Comparison of ENCODE assay signal across 10 cellular contexts in the genomic region with DNA sequence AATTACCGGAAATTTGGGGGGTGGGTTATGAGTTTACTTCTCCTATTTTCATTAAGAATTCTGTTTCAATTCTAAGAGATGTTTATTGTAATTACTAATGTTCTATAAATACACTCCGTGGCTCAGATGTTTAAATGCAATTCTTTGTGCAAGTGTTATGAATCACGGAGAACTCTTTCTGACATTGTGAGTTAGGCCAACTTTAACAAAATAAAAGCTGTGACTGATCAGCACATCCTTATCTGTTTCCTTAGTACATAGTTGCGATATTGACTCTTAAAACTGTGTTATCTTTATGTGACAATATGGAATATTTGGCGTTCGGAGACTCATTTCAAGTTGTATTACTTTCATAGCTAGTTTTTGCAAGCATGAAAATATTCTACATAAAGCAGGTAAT. TPM values are rescaled to one million over a fixed set of nuclear protein-coding genes. Genes with fewer than 3 reads are reported as not detected.
DNase-seq lines count a peak whose midpoint lies in the region; ATAC-seq and TF ChIP-seq lines count a peak whose summit lies in the region.
"Had no signal": no experiment of that assay in that cellular context is flagged by ENCODE, and none has a peak within 500 bp of the region (broad histone marks: within the 10 kb centered on the region; RNA-seq: fewer than 3 reads in every experiment).

No MANE protein-coding gene starts in this region.

- H3K4me1 ChIP-seq in cardiac muscle cell (ENCODE audit: low read depth) (peaks cover 18% of the 10 kb centered on the region), uterus (no peaks in the 10 kb centered on the region)

- intact Hi-C loops in cardiac septum (cut with DNase I) (no loop called here), uterus (cut with DNase I; ENCODE audit: low total_unique reads) (no loop called here)

- H3K36me3 ChIP-seq in cardiac muscle cell (no peaks in the 10 kb centered on the region), uterus (no peaks in the 10 kb centered on the region)

- no peak for TF ChIP-seq POLR2A in uterus (IDR thresholded peaks at IDR 0.05)

- H3K27me3 ChIP-seq in cardiac muscle cell: no peaks in the 10 kb centered on the region
- no peaks in the 10 kb centered on the region for H3K27me3 ChIP-seq in uterus

- H3K9me3 ChIP-seq in cardiac muscle cell (ENCODE audit: low read depth) (no peaks in the 10 kb centered on the region), uterus (no peaks in the 10 kb centered on the region)

- ATAC-seq in GM21723 (IDR thresholded peaks at IDR 0.05; ENCODE audit: unreplicated experiment) (no peak), HG02798 (IDR thresholded peaks at IDR 0.05; ENCODE audit: poor library complexity, unreplicated experiment) (no peak)
- ATAC-seq: activated CD8-positive, alpha-beta T cell treated with anti-CD3 and anti-CD28 coated beads for 36 hours had no signal

- H3K4me3 ChIP-seq in cardiac muscle cell: peak overlapping the region; percentile 62
- peak overlapping the region; percentile 57 for H3K4me3 ChIP-seq in epithelial cell of proximal tubule (ENCODE audit: low read depth, low read length)
- peak overlapping the region; percentile 26 to 29 for H3K4me3 ChIP-seq in uterus

- DNase-seq in cardiac muscle cell (ENCODE audit: low read depth in 1 of 2, low spot score in 1 of 2) (peak; percentile 8 to 16), cardiac septum (ENCODE audit: low spot score) (no peak), epithelial cell of proximal tubule (ENCODE audit: low read depth) (no peak), myocyte (ENCODE audit: low read depth) (peak; percentile 22), uterus (no peak)
- DNase-seq in stimulated activated naive CD4-positive, alpha-beta T cell treated with Interleukin-2 at 50 U/mL for 16 hours (lab: John Stamatoyannopoulos, UW): no peak
- DNase-seq: activated CD8-positive, alpha-beta T cell treated with anti-CD3 and anti-CD28 coated beads for 36 hours; DMS79 had no signal

- TF ChIP-seq CTCF in cardiac muscle cell (IDR thresholded peaks at IDR 0.05; ENCODE audit: low read depth, low read length) (no peak), epithelial cell of proximal tubule (conservative IDR thresholded peaks at IDR 0.05; ENCODE audit: low read depth, low read length) (no peak), uterus (IDR thresholded peaks at IDR 0.05) (no peak)

- peak overlapping the region; percentile 91 for H3K27ac ChIP-seq in cardiac muscle cell
- H3K27ac ChIP-seq in uterus: peak overlapping the region; percentile 69 to 77

RNA-seq across cellular contexts. Expression of gene KLHL4, which starts 0.9 kb away (rescaled TPM):
- 32.6 TPM in 2 replicates for total RNA-seq in cardiac muscle cell
- polyA plus RNA-seq in cardiac muscle cell: 27.5 and 33.3 TPM in 2 replicates
- 2.0 TPM for total RNA-seq in cardiac septum
- total RNA-seq in epithelial cell of proximal tubule: 0.51 and 0.58 TPM in 2 replicates
- total RNA-seq in myocyte: 13.0 and 22.0 TPM in 2 replicates
- polyA plus RNA-seq in myocyte (2012): 7.3 TPM
- total RNA-seq in uterus: 10 to 100 TPM in 1 of 4 donors, 1 to 10 TPM in 3; 1.5 to 32.7 (median 7.0) TPM
- total RNA-seq: activated CD8-positive, alpha-beta T cell treated with anti-CD3 and anti-CD28 coated beads for 36 hours had no signal

Comparison
In these comparisons a context has a peak if more than half of its experiments do, and no peak if none do; other contexts are left out.
1. DNase-seq: peak in cardiac muscle cell (2 of 2) and myocyte (single experiment); none in cardiac septum (single experiment), epithelial cell of proximal tubule (single experiment), uterus (0 of 2) and stimulated activated naive CD4-positive, alpha-beta T cell treated with Interleukin-2 at 50 U/mL for 16 hours (single experiment).
2. Peak in every context shown above with its lines, with median percentiles within 50 percentile points of each other: H3K4me3 ChIP-seq.